In the genomic region with DNA sequence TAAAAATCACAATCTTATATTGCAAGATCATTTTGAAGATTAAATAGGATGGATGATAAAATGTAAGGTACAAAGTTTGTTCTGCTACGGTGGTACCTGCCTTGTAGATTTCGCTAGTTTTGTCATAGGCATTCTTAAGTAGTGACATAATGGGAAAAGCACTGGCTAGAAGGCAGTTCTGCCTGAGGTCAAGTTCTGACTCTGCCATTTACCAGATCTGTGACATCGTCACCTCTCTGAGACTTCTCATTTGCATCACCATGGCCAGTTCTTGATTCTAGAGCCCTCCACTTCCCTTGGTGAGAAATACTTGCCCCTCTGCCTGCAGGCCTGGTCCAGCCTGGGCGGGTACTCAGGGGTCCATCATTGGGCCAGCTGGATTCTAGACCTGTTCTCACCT, we compare ENCODE assay signal across 15 cellular contexts.
DNase-seq lines count a peak whose midpoint lies in the region; ATAC-seq and TF ChIP-seq lines count a peak whose summit lies in the region.
"Had no signal": no experiment of that assay in that cellular context is flagged by ENCODE, and none has a peak within 500 bp of the region (broad histone marks: within the 10 kb centered on the region; RNA-seq: fewer than 3 reads in every experiment).

No MANE protein-coding gene starts in this region.

- H3K9ac ChIP-seq in H9 (ENCODE audit: extremely low read depth, insufficient read length, low read length): no peak overlapping the region
- H3K9ac ChIP-seq in mesendoderm (ENCODE audit: low read length): no peak overlapping the region
- H3K9ac ChIP-seq: BLaER1 had no signal

- no peak overlapping the region for H3K27ac Mint-ChIP-seq in H9
- peak overlapping the region; percentile 9 for H3K27ac Mint-ChIP-seq in glutamatergic neuron (ENCODE audit: unreplicated experiment)
- H3K27ac Mint-ChIP-seq: CD8-positive, alpha-beta memory T cell; IgD-negative memory B cell had no signal

- H3K14ac ChIP-seq in H9 (ENCODE audit: insufficient read depth, low read length): no peak overlapping the region

- H3K27me3 Mint-ChIP-seq in H9 (ENCODE audit: low read depth) (no peaks in the 10 kb centered on the region; the same call in 1 of the 2 replicates), glutamatergic neuron (ENCODE audit: unreplicated experiment) (no peaks in the 10 kb centered on the region)
- H3K27me3 Mint-ChIP-seq: CD8-positive, alpha-beta memory T cell; IgD-negative memory B cell had no signal

- no peak overlapping the region for H4K91ac ChIP-seq in H9 (ENCODE audit: insufficient read length, low read depth, low read length)

- H3K36me3 ChIP-seq in mesendoderm (ENCODE audit: control insufficient read depth, insufficient read depth, low read length): no peaks in the 10 kb centered on the region
- H3K36me3 ChIP-seq: BLaER1, HAP-1 had no signal

- H2BK15ac ChIP-seq in H9 (ENCODE audit: low read depth, low read length) (no peak overlapping the region; the same call in 1 of the 2 replicates), mesendoderm (replicated peaks; ENCODE audit: low read depth) (no peak overlapping the region)

- H3K9me3 ChIP-seq in H9 (ENCODE audit: control insufficient read depth, low read depth, low read length): no peaks in the 10 kb centered on the region
- H3K9me3 ChIP-seq: A549, BLaER1, HAP-1 had no signal

- H3K27ac ChIP-seq in H9 (ENCODE audit: insufficient read length, low read depth, low read length) (no peak overlapping the region), mesendoderm (ENCODE audit: low read depth, low read length) (no peak overlapping the region)
- H3K27ac ChIP-seq: A549, BLaER1 had no signal

- H3K4me2 ChIP-seq in H9 (ENCODE audit: insufficient read depth, insufficient read length, low read length) (no peak overlapping the region), mesendoderm (ENCODE audit: low read length) (no peak overlapping the region)
- H3K4me2 ChIP-seq: A549, BLaER1 had no signal

- H3K56ac ChIP-seq in H9 (ENCODE audit: insufficient read length, low read depth, low read length) (no peak overlapping the region), mesendoderm (ENCODE audit: low read length) (no peak overlapping the region)

- H2AFZ ChIP-seq in H9 (ENCODE audit: low read length): no peak overlapping the region

- DNase-seq in H9 (peak; percentile 33), glutamatergic neuron (no peak), mesendoderm (peak; percentile 92), GM19238 (ENCODE audit: insufficient read length, low spot score) (no peak), NCI-H1092 treated with DMSO at 0.1 percent for 48 hours (lab: John Stamatoyannopoulos, UW) (no peak), Right ventricle myocardium superior (no peak)
- DNase-seq: CD8-positive, alpha-beta memory T cell; DMS53; GOT3; KG1 had no signal

- H3K36me3 Mint-ChIP-seq in H9 (ENCODE audit: insufficient read depth in 1 of 3, low read depth in 3 of 3) (no peaks in the 10 kb centered on the region), glutamatergic neuron (ENCODE audit: unreplicated experiment) (no peaks in the 10 kb centered on the region)
- H3K36me3 Mint-ChIP-seq: IgD-negative memory B cell had no signal

- H3K27me3 ChIP-seq in H9 (ENCODE audit: insufficient read depth, low read length) (no peaks in the 10 kb centered on the region), mesendoderm (ENCODE audit: insufficient read depth, low read length, poor library complexity) (no peaks in the 10 kb centered on the region)
- H3K27me3 ChIP-seq: BLaER1 had no signal

- H3K79me2 ChIP-seq in H9 (ENCODE audit: insufficient read depth, low read length) (no peaks in the 10 kb centered on the region), mesendoderm (ENCODE audit: control insufficient read depth, insufficient read depth, low read length) (no peaks in the 10 kb centered on the region)

- TF ChIP-seq CTCF in H9 (conservative IDR thresholded peaks at IDR 0.05): no peak
- TF ChIP-seq CTCF in glutamatergic neuron (IDR thresholded peaks at IDR 0.05; ENCODE audit: partially characterized antibody, unreplicated experiment): no peak

- H3K4ac ChIP-seq in H9 (ENCODE audit: low read depth, low read length): no peak overlapping the region
- H3K4ac ChIP-seq in mesendoderm (ENCODE audit: low read depth, low read length): no peak overlapping the region

- H2BK5ac ChIP-seq in H9 (ENCODE audit: insufficient read length, low read length) (no peak overlapping the region), mesendoderm (ENCODE audit: low read length) (no peak overlapping the region)

- intact Hi-C loops in Right ventricle myocardium superior (cut with DNase I): no loop called here

- H2BK120ac ChIP-seq in H9 (ENCODE audit: low read depth, low read length, poor library complexity, severe bottlenecking) (no peak overlapping the region), mesendoderm (ENCODE audit: low read depth, low read length) (no peak overlapping the region)

- no peak overlapping the region for H4K8ac ChIP-seq in H9 (replicated peaks; ENCODE audit: insufficient read length, low read depth, low read length)
- H4K8ac ChIP-seq in mesendoderm (ENCODE audit: low read depth, low read length): no peak overlapping the region

- no peak overlapping the region for H2AK5ac ChIP-seq in H9 (ENCODE audit: insufficient read length, low read length)
- H2AK5ac ChIP-seq in mesendoderm (ENCODE audit: low read length): no peak overlapping the region

- no peak overlapping the region for H3K4me3 ChIP-seq in mesendoderm (ENCODE audit: low read length)
- H3K4me3 ChIP-seq: A549, BLaER1, HAP-1 had no signal

- no peaks in the 10 kb centered on the region; the same call in 1 of the 2 replicates for H3K4me1 ChIP-seq in H9 (ENCODE audit: insufficient read depth, low read length)
- no peaks in the 10 kb centered on the region for H3K4me1 ChIP-seq in mesendoderm (ENCODE audit: control insufficient read depth, low read depth, low read length)
- H3K4me1 ChIP-seq: A549, HAP-1 had no signal

- H3K18ac ChIP-seq in H9 (ENCODE audit: insufficient read length, low read depth, low read length) (no peak overlapping the region), mesendoderm (ENCODE audit: low read length) (no peak overlapping the region)

- H3K9me3 Mint-ChIP-seq in H9 (no peaks in the 10 kb centered on the region), glutamatergic neuron (ENCODE audit: unreplicated experiment) (peaks cover 1% of the 10 kb centered on the region)
- H3K9me3 Mint-ChIP-seq: CD8-positive, alpha-beta memory T cell; IgD-negative memory B cell had no signal

- H3K4me1 Mint-ChIP-seq in H9: peaks cover 2 to 13% of the 10 kb centered on the region in 2 experiments
- peaks cover 13% of the 10 kb centered on the region for H3K4me1 Mint-ChIP-seq in glutamatergic neuron (ENCODE audit: low read depth, unreplicated experiment)
- H3K4me1 Mint-ChIP-seq: CD8-positive, alpha-beta memory T cell had no signal

- no peak overlapping the region for H3T11ph ChIP-seq in H9 (ENCODE audit: low read length)

- ATAC-seq in GM19463 (IDR thresholded peaks at IDR 0.05; ENCODE audit: unreplicated experiment) (no peak), Right ventricle myocardium superior (ENCODE audit: poor library complexity) (no peak)
- ATAC-seq: A549 had no signal

- H3K79me1 ChIP-seq in H9 (ENCODE audit: insufficient read depth, low read depth, low read length, poor library complexity, severe bottlenecking) (no peaks in the 10 kb centered on the region), mesendoderm (ENCODE audit: low read length) (no peaks in the 10 kb centered on the region)

- WGBS in H9 (ENCODE audit: extremely low coverage, insufficient read length, low lambda C conversion rate): no CpG with 5 or more reads among the region's 4 CpGs
- WGBS in mesendoderm (ENCODE audit: extremely low coverage, insufficient coverage, low lambda C conversion rate): no CpG with 5 or more reads among the region's 4 CpGs

- no peaks in the 10 kb centered on the region for H3K23me2 ChIP-seq in H9 (ENCODE audit: insufficient read length, low read depth, low read length, poor library complexity, severe bottlenecking)

- no peaks in the 10 kb centered on the region for H4K20me1 ChIP-seq in H9 (ENCODE audit: control insufficient read depth, insufficient read depth, insufficient read length)
- H4K20me1 ChIP-seq: BLaER1 had no signal

- H3K4me3 Mint-ChIP-seq in H9 (no peak overlapping the region), glutamatergic neuron (ENCODE audit: unreplicated experiment) (no peak overlapping the region)
- H3K4me3 Mint-ChIP-seq: CD8-positive, alpha-beta memory T cell; IgD-negative memory B cell had no signal

- H4K5ac ChIP-seq in H9 (ENCODE audit: insufficient read length, low read depth, low read length) (no peak overlapping the region), mesendoderm (ENCODE audit: low read length) (no peak overlapping the region)

- no peak overlapping the region for H2BK12ac ChIP-seq in H9 (ENCODE audit: insufficient read length, low read depth, low read length)

- H2BK20ac ChIP-seq in H9 (ENCODE audit: low read depth, low read length, poor library complexity, severe bottlenecking): no peak overlapping the region

- H3K23ac ChIP-seq in H9 (ENCODE audit: insufficient read length, low read depth, low read length) (no peak overlapping the region), mesendoderm (ENCODE audit: low read length) (no peak overlapping the region)

Comparison
In these comparisons a context has a peak if more than half of its experiments do, and no peak if none do; other contexts are left out.
1. DNase-seq: peak in H9 (single experiment) and mesendoderm (single experiment); none in glutamatergic neuron (single experiment), GM19238 (single experiment), NCI-H1092 treated with DMSO at 0.1 percent for 48 hours (single experiment) and Right ventricle myocardium superior (single experiment).